In genomic region chr17:73952498-73953205, GRCh38 we compare ENCODE assay signal across 8 cellular contexts.
DNase-seq lines count a peak whose midpoint lies in the region; ATAC-seq and TF ChIP-seq lines count a peak whose summit lies in the region.

No MANE protein-coding gene starts in this region.

- H3K9ac ChIP-seq in GM23248, result no peak overlapping the region

- H3K9me2 ChIP-seq in GM23248 (ENCODE audit: insufficient read depth), result no peaks in the 10 kb centered on the region

- intact Hi-C loops in mucosa of descending colon (cut with DNase I, micrococcal nuclease), result loop anchor here in 1 of 2 donors (10.0 kb wide), 1 partner anchor 298 kb away; no protein-coding TSS in a partner anchor

- H3K9me3 ChIP-seq in GM23248 (ENCODE audit: low read depth) (no peaks in the 10 kb centered on the region), mucosa of descending colon (no peaks in the 10 kb centered on the region), thoracic aorta (no peaks in the 10 kb centered on the region), osteoblast (ENCODE audit: low read depth, low read length) (no peaks in the 10 kb centered on the region)

- in situ Hi-C loops in GM23248 (cut with MboI), result no loop called here

- H2AFZ ChIP-seq in GM23248 (no peak overlapping the region), osteoblast (ENCODE audit: low read length) (no peak overlapping the region)

- no peaks in the 10 kb centered on the region for H3K36me3 ChIP-seq in GM23248 (ENCODE audit: low read depth)
- H3K36me3 ChIP-seq in mucosa of descending colon (ENCODE audit: low read depth), result no peaks in the 10 kb centered on the region
- H3K36me3 ChIP-seq in thoracic aorta, result no peaks in the 10 kb centered on the region
- H3K36me3 ChIP-seq in osteoblast (ENCODE audit: insufficient read depth, low read length), result no peaks in the 10 kb centered on the region

- 3% methylated on average over 33 to 58 of the region's 66 CpGs for WGBS in GM23248 (ENCODE audit: low coverage in 1 of 2, low lambda C conversion rate in 2 of 2, missing lambda C conversion rate in 2 of 2), 2 experiments

- H3K4me2 ChIP-seq in GM23248 (ENCODE audit: unreplicated experiment), result no peak overlapping the region
- H3K4me2 ChIP-seq in osteoblast (ENCODE audit: insufficient read depth, low read length), result no peak overlapping the region

- H3F3A ChIP-seq in GM23248 (ENCODE audit: insufficient read depth), result no peaks in the 10 kb centered on the region

- H3K4me3 ChIP-seq in GM23248 (no peak overlapping the region), coronary artery (peak overlapping the region; percentile 66), mucosa of descending colon (no peak overlapping the region), thoracic aorta (peak overlapping the region; percentile 55), osteoblast (ENCODE audit: insufficient read depth, low read length) (no peak overlapping the region)

- H3K27me3 ChIP-seq in GM23248 (replicated peaks; ENCODE audit: insufficient read depth) (peaks cover 10% of the 10 kb centered on the region), thoracic aorta (replicated peaks; ENCODE audit: insufficient read depth) (no peaks in the 10 kb centered on the region), osteoblast (ENCODE audit: insufficient read depth, low read length) (peaks cover 8% of the 10 kb centered on the region)

- H3K27ac ChIP-seq in GM23248 (no peak overlapping the region), coronary artery (no peak overlapping the region), thoracic aorta (no peak overlapping the region), osteoblast (ENCODE audit: low read depth, low read length) (no peak overlapping the region)

- TF ChIP-seq CTCF in coronary artery (IDR thresholded peaks at IDR 0.05) (peak; percentile 21), mucosa of descending colon (IDR thresholded peaks at IDR 0.05) (peak; percentile 16), thoracic aorta (IDR thresholded peaks at IDR 0.05) (peak; percentile 20), osteoblast (IDR thresholded peaks at IDR 0.05; ENCODE audit: extremely low read depth, low read depth, low read length) (no peak)

- peak; percentile 13 for DNase-seq in GM23248
- peak; percentile 52 for DNase-seq in SKM-1 (lab: John Stamatoyannopoulos, UW; ENCODE audit: unreplicated experiment)
- DNase-seq in coronary artery (ENCODE audit: low spot score), result peak; percentile 65
- DNase-seq in mucosa of descending colon, result peak; percentile 54 to 76 (median 69)
- DNase-seq in thoracic aorta (ENCODE audit: low spot score), result no peak
- DNase-seq in osteoblast (ENCODE audit: insufficient read length, low spot score, missing footprints), result no peak
- DNase-seq in OCI-M1 (lab: John Stamatoyannopoulos, UW), result no peak

- no peaks in the 10 kb centered on the region for H4K20me1 ChIP-seq in GM23248 (ENCODE audit: insufficient read depth)
- no peaks in the 10 kb centered on the region for H4K20me1 ChIP-seq in osteoblast (ENCODE audit: insufficient read depth, low read length)

- peak; percentile 28 for ATAC-seq in mucosa of descending colon
- no peak for ATAC-seq in thoracic aorta (ENCODE audit: insufficient number of reproducible peaks, low FRiP score, low read depth)
- ATAC-seq in HG03460 (IDR thresholded peaks at IDR 0.05; ENCODE audit: unreplicated experiment), result no peak

- H3K4me1 ChIP-seq in GM23248 (ENCODE audit: insufficient read depth) (no peaks in the 10 kb centered on the region), mucosa of descending colon (ENCODE audit: low read depth) (peaks cover 28% of the 10 kb centered on the region), thoracic aorta (ENCODE audit: control insufficient read depth in 1 of 2, low read depth in 2 of 2) (peaks cover 0 to 13% of the 10 kb centered on the region in 2 donors), osteoblast (ENCODE audit: insufficient read depth, low read length) (no peaks in the 10 kb centered on the region)

- H3K79me2 ChIP-seq in GM23248 (ENCODE audit: insufficient read depth) (no peaks in the 10 kb centered on the region), osteoblast (ENCODE audit: insufficient read depth, low read length) (no peaks in the 10 kb centered on the region)

Comparison
In these comparisons a context has a peak if more than half of its experiments do, and no peak if none do; other contexts are left out.
1. DNase-seq: peak in GM23248 (single experiment), SKM-1 (single experiment), coronary artery (single experiment) and mucosa of descending colon (3 of 3); none in thoracic aorta (single experiment), osteoblast (single experiment) and OCI-M1 (single experiment).
2. H3K4me3 ChIP-seq: peak in coronary artery (single experiment) and thoracic aorta (single experiment); none in GM23248 (single experiment), mucosa of descending colon (single experiment) and osteoblast (single experiment).